In the genomic region with DNA sequence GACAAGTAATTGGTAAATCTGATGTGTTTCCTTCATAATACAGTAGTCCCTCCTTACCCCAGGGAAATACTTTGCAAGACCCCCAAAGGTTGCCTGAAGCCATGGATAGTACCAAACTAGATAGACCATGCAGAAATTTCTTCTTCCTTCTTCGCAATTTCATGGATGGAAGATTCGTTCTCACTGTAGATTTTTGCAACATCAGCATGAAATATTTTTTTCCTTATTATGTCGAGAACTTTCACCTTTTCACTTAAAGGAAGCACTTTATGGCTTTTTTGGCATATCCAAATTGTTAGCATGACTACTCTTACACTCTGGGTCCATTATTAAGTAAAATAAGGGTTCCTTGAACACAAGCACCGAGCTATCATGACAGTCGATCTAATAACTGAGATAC, we compare ENCODE assay signal across 6 cellular contexts.
"Had no signal": no experiment of that assay in that cellular context is flagged by ENCODE, and none has a peak within 500 bp of the region (broad histone marks: within the 10 kb centered on the region; RNA-seq: fewer than 3 reads in every experiment).

No MANE protein-coding gene starts in this region.

- H3K4me2 ChIP-seq: KMS-11 had no signal

- DNase-seq: KBM-7, KG1 had no signal

- H3K9ac ChIP-seq: KMS-11 had no signal

- FAIRE-seq: HTR-8/SVneo had no signal

- H3K36me3 Mint-ChIP-seq: IgD-negative memory B cell had no signal

- H3K27ac Mint-ChIP-seq: IgD-negative memory B cell had no signal

- H3K27ac ChIP-seq: HL-60, KMS-11 had no signal

- H3K27me3 Mint-ChIP-seq: IgD-negative memory B cell had no signal

- H3K4me3 Mint-ChIP-seq: IgD-negative memory B cell had no signal
